In genomic region chr14:106876711-106877110, GRCh38 we compare ENCODE assay signal across 25 cellular contexts.
"Had no signal": no experiment of that assay in that cellular context is flagged by ENCODE, and none has a peak within 500 bp of the region (broad histone marks: within the 10 kb centered on the region; RNA-seq: fewer than 3 reads in every experiment).

No MANE protein-coding gene starts in this region.

- H3K27me3 ChIP-seq: right atrium auricular region, tibial nerve, upper lobe of left lung had no signal

- H3K9me3 ChIP-seq: esophagus squamous epithelium, heart right ventricle, left ventricle myocardium inferior, lower lobe of right lung, prostate gland, right atrium auricular region, sigmoid colon, spleen, thoracic aorta, tibial nerve, upper lobe of left lung had no signal

- DNase-seq: dermis blood vessel endothelial cell; effector memory CD4-positive, alpha-beta T cell; esophagus squamous epithelium; foreskin melanocyte; glutamatergic neuron; heart right ventricle; hippocampal formation; left cardiac atrium; left ventricle myocardium inferior; lower lobe of right lung; naive thymus-derived CD8-positive, alpha-beta T cell; nephron progenitor cell; nucleus accumbens; sigmoid colon; spleen; stimulated activated CD4-positive, alpha-beta T cell treated with anti-CD3 and anti-CD28 coated beads, Interleukin-4, amount 100 ng/mL, for 4 hours; stimulated activated naive CD8-positive, alpha-beta T cell treated with anti-CD3 and anti-CD28 coated beads, Interleukin-15, Interleukin-2, amounts not matched to agents 100 U/mL and 50 U/mL, for 24 hours; substantia nigra; upper lobe of left lung had no signal

- H3K36me3 ChIP-seq: esophagus squamous epithelium, heart right ventricle, left ventricle myocardium inferior, lower lobe of right lung, prostate gland, right atrium auricular region, sigmoid colon, spleen, thoracic aorta, tibial nerve, upper lobe of left lung had no signal

- H3K27ac ChIP-seq: coronary artery, esophagus squamous epithelium, heart right ventricle, left ventricle myocardium inferior, lower lobe of right lung, prostate gland, right atrium auricular region, sigmoid colon, spleen, thoracic aorta, tibial nerve, upper lobe of left lung had no signal

- ATAC-seq: heart right ventricle; left cardiac atrium; lower lobe of right lung; naive thymus-derived CD8-positive, alpha-beta T cell; stimulated activated memory B cell treated with anti-CD40 and anti-IgM and Interleukin-4, amounts not matched to agents 10 μg/mL and 1 μg/mL and 100 μg/mL, for 72 hours; stimulated activated naive CD8-positive, alpha-beta T cell treated with anti-CD3 and anti-CD28 coated beads, Interleukin-15, Interleukin-2, amounts not matched to agents 100 U/mL and 50 U/mL, for 24 hours had no signal

- H3K4me1 ChIP-seq: esophagus squamous epithelium, left ventricle myocardium inferior, lower lobe of right lung, prostate gland, right atrium auricular region, sigmoid colon, tibial nerve had no signal

- H3K4me3 ChIP-seq: coronary artery, esophagus squamous epithelium, heart right ventricle, left ventricle myocardium inferior, lower lobe of right lung, prostate gland, right atrium auricular region, sigmoid colon, spleen, thoracic aorta, tibial nerve, upper lobe of left lung had no signal
